ENCODE assay signal across 8 cellular contexts in genomic region chr3:133490468-133491351, GRCh38.
A peak's percentile ranks its signal among the peaks of the same experiment; 100 is the strongest.
DNase-seq lines count a peak whose midpoint lies in the region; ATAC-seq and TF ChIP-seq lines count a peak whose summit lies in the region.

No MANE protein-coding gene starts in this region.

- no peak overlapping the region for H3K4me3 ChIP-seq in adrenal gland

- H3K27me3 ChIP-seq in adrenal gland: no peaks in the 10 kb centered on the region

- no peaks in the 10 kb centered on the region for H3K27me3 Mint-ChIP-seq in activated T-helper 1 cell treated with anti-CD3 and anti-CD28 coated beads, Interleukin-12 subunit alpha, Interleukin-12 subunit beta, Interleukin-2, Interleukin-4 antibody, amounts not matched to agents 30 ng/mL and 10 ng/mL and 1 ng/mL, durations not matched to agents 14 hours and 24 hours and 36 hours (ENCODE audit: insufficient read depth)

- intact Hi-C loops in activated T-helper 1 cell treated with anti-CD3 and anti-CD28 coated beads, Interleukin-12 subunit alpha, Interleukin-12 subunit beta, Interleukin-2, Interleukin-4 antibody, amounts not matched to agents 30 ng/mL and 10 ng/mL and 1 ng/mL, durations not matched to agents 14 hours and 24 hours and 36 hours (cut with micrococcal nuclease): loop anchor here (1.0 to 5.0 kb wide), 9 partner anchors 9 to 768 kb away; partner anchors contain the start of genes CDV3, NPHP3, SRPRB and TOPBP1
- intact Hi-C loops in adrenal gland (cut with DNase I): no loop called here
- intact Hi-C loops in posterior cingulate gyrus (cut with DNase I): no loop called here

- peaks cover 5% of the 10 kb centered on the region for H3K36me3 Mint-ChIP-seq in activated T-helper 1 cell treated with anti-CD3 and anti-CD28 coated beads, Interleukin-12 subunit alpha, Interleukin-12 subunit beta, Interleukin-2, Interleukin-4 antibody, amounts not matched to agents 30 ng/mL and 10 ng/mL and 1 ng/mL, durations not matched to agents 14 hours and 24 hours and 36 hours (ENCODE audit: low read depth)

- H3K9me3 Mint-ChIP-seq in activated T-helper 1 cell treated with anti-CD3 and anti-CD28 coated beads, Interleukin-12 subunit alpha, Interleukin-12 subunit beta, Interleukin-2, Interleukin-4 antibody, amounts not matched to agents 30 ng/mL and 10 ng/mL and 1 ng/mL, durations not matched to agents 14 hours and 24 hours and 36 hours: peaks cover 4% of the 10 kb centered on the region

- no peak overlapping the region for H3K27ac ChIP-seq in adrenal gland

- no peaks in the 10 kb centered on the region for H3K36me3 ChIP-seq in adrenal gland (replicated peaks in 1 of 2)

- TF ChIP-seq CTCF in adrenal gland (IDR thresholded peaks at IDR 0.05): no peak

- H3K27ac Mint-ChIP-seq in activated T-helper 1 cell treated with anti-CD3 and anti-CD28 coated beads, Interleukin-12 subunit alpha, Interleukin-12 subunit beta, Interleukin-2, Interleukin-4 antibody, amounts not matched to agents 30 ng/mL and 10 ng/mL and 1 ng/mL, durations not matched to agents 14 hours and 24 hours and 36 hours: peak overlapping the region; percentile 76

- peaks cover 48% of the 10 kb centered on the region for H3K4me1 Mint-ChIP-seq in activated T-helper 1 cell treated with anti-CD3 and anti-CD28 coated beads, Interleukin-12 subunit alpha, Interleukin-12 subunit beta, Interleukin-2, Interleukin-4 antibody, amounts not matched to agents 30 ng/mL and 10 ng/mL and 1 ng/mL, durations not matched to agents 14 hours and 24 hours and 36 hours (ENCODE audit: low read depth)

- peaks cover 0 to 5% of the 10 kb centered on the region in 2 donors for H3K4me1 ChIP-seq in adrenal gland (replicated peaks in 1 of 2)

- TF ChIP-seq POLR2A in adrenal gland (IDR thresholded peaks at IDR 0.05): no peak

- peak; percentile 77 for ATAC-seq in GM19468 (IDR thresholded peaks at IDR 0.05; ENCODE audit: extremely low read depth, unreplicated experiment)
- peak; percentile 86 for ATAC-seq in HG03520 (IDR thresholded peaks at IDR 0.05; ENCODE audit: unreplicated experiment)

- 93 to 100% (median 97%) methylated on average over 4 to 12 of the region's 12 CpGs for WGBS in adrenal gland, 4 donors

- DNase-seq in activated T-helper 1 cell treated with anti-CD3 and anti-CD28 coated beads, Interleukin-12 subunit alpha, Interleukin-12 subunit beta, Interleukin-2, Interleukin-4 antibody, amounts not matched to agents 30 ng/mL and 10 ng/mL and 1 ng/mL, durations not matched to agents 14 hours and 24 hours and 36 hours (ENCODE audit: low spot score): peak; percentile 48
- peak; percentile 53 to 72 for DNase-seq in stimulated activated CD8-positive, alpha-beta memory T cell treated with anti-CD3 and anti-CD28 coated beads, Interleukin-15, amount 100 ng/mL, for 4 hours (ENCODE audit: low read depth in 2 of 2)
- DNase-seq in DMS153 (lab: John Stamatoyannopoulos, UW) (no peak), hippocampal formation (lab: John Stamatoyannopoulos, UW) (no peak), adrenal gland (no peak), posterior cingulate gyrus (no peak)

- no peaks in the 10 kb centered on the region for H3K9me3 ChIP-seq in adrenal gland (replicated peaks in 1 of 3)

- H3K4me3 Mint-ChIP-seq in activated T-helper 1 cell treated with anti-CD3 and anti-CD28 coated beads, Interleukin-12 subunit alpha, Interleukin-12 subunit beta, Interleukin-2, Interleukin-4 antibody, amounts not matched to agents 30 ng/mL and 10 ng/mL and 1 ng/mL, durations not matched to agents 14 hours and 24 hours and 36 hours: peak overlapping the region; percentile 62

Comparison
In these comparisons a context has a peak if more than half of its experiments do, and no peak if none do; other contexts are left out.
1. DNase-seq: peak in activated T-helper 1 cell treated with anti-CD3 and anti-CD28 coated beads, Interleukin-12 subunit alpha, Interleukin-12 subunit beta, Interleukin-2, Interleukin-4 antibody, amounts not matched to agents 30 ng/mL and 10 ng/mL and 1 ng/mL, durations not matched to agents 14 hours and 24 hours and 36 hours (single experiment) and stimulated activated CD8-positive, alpha-beta memory T cell treated with anti-CD3 and anti-CD28 coated beads, Interleukin-15, amount 100 ng/mL, for 4 hours (2 of 2); none in DMS153 (single experiment), hippocampal formation (0 of 2), adrenal gland (0 of 7) and posterior cingulate gyrus (0 of 10).